ENCODE assay signal across 10 cellular contexts in the genomic region with DNA sequence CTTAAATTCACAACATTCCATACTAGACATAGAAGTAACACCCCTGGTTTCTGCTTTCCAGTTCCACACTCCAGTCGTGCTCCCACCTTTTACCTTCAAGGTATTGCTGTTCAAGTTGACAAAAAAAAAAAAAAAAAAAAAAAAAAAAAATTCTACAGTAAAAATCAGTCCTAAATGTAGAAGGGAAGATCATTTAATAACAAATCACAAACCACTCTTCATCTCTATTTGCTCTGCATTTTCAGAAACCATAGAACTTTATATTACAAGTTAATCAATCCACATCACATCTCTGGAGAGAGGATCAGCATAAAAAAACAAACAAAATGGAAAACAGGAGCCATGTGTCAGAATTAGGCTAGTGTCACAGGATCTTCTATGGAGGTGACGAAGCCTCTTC.
DNase-seq lines count a peak whose midpoint lies in the region; ATAC-seq, FAIRE-seq and TF ChIP-seq lines count a peak whose summit lies in the region.
"Had no signal": no experiment of that assay in that cellular context is flagged by ENCODE, and none has a peak within 500 bp of the region (broad histone marks: within the 10 kb centered on the region; RNA-seq: fewer than 3 reads in every experiment).

No MANE protein-coding gene starts in this region.

- 28 to 37% (median 29%) methylated on average over 2 of the region's 2 CpGs for WGBS in ovary, 3 donors

- intact Hi-C loops in Calu3 (cut with micrococcal nuclease; ENCODE audit: unreplicated experiment): loop anchor here (1.0 to 5.0 kb wide), 2 partner anchors 44 to 67 kb away; no protein-coding TSS in a partner anchor
- intact Hi-C loops in ovary (cut with DNase I): no loop called here

- ATAC-seq in HG03432 (IDR thresholded peaks at IDR 0.05; ENCODE audit: unreplicated experiment) (no peak), HG03469 (IDR thresholded peaks at IDR 0.05; ENCODE audit: unreplicated experiment) (no peak)

- DNase-seq in Calu3: no peak
- DNase-seq in SJCRH30: no peak
- DNase-seq in ovary: no peak
- DNase-seq in NCI-H446 treated with DMSO at 0.1 percent for 48 hours (lab: John Stamatoyannopoulos, UW): no peak
- no peak for DNase-seq in RWPE1 (ENCODE audit: low spot score)
- DNase-seq: NCI-H748 treated with DMSO at 0.1 percent for 48 hours had no signal

- H3K27me3 ChIP-seq in SJCRH30 (no peaks in the 10 kb centered on the region), ovary (no peaks in the 10 kb centered on the region)
- H3K27me3 ChIP-seq: esophagus muscularis mucosa had no signal

- peak; percentile 15 for FAIRE-seq in endometrium (lab: Jason Lieb, UNC)

- TF ChIP-seq CTCF in Calu3 (IDR thresholded peaks at IDR 0.05; ENCODE audit: unreplicated experiment) (no peak), ovary (IDR thresholded peaks at IDR 0.05) (no peak), RWPE1 (conservative IDR thresholded peaks at IDR 0.05; ENCODE audit: low read depth) (no peak)

- H3K9me3 ChIP-seq in SJCRH30 (replicated peaks) (no peaks in the 10 kb centered on the region), ovary (no peaks in the 10 kb centered on the region)
- H3K9me3 ChIP-seq: esophagus muscularis mucosa had no signal

- H3K4me1 ChIP-seq in SJCRH30: peaks cover 4% of the 10 kb centered on the region; the same call in 1 of the 2 replicates
- peaks cover 18% of the 10 kb centered on the region for H3K4me1 ChIP-seq in ovary (ENCODE audit: insufficient read depth)

- H3K27ac ChIP-seq in SJCRH30 (no peak overlapping the region), ovary (peak overlapping the region in 1 of 2 donors; percentile 85), RWPE1 (no peak overlapping the region)

- H3K4me1 Mint-ChIP-seq in Calu3 (ENCODE audit: low read depth, unreplicated experiment): peaks cover 45% of the 10 kb centered on the region

- H3K4me3 Mint-ChIP-seq in Calu3 (ENCODE audit: low read depth, unreplicated experiment): peak overlapping the region; percentile 90

- no peak for TF ChIP-seq EP300 in ovary (IDR thresholded peaks at IDR 0.05)

- POLR2A ChIA-PET in RWPE1 (lab: Yijun Ruan, JAX; ENCODE audit: low non-redundant PET): no interaction called here

- TF ChIP-seq POLR2A in ovary (IDR thresholded peaks at IDR 0.05): no peak

- H3K9me3 Mint-ChIP-seq in Calu3 (ENCODE audit: low read depth, unreplicated experiment): peaks cover 2% of the 10 kb centered on the region

- H3K36me3 Mint-ChIP-seq in Calu3 (ENCODE audit: insufficient read depth, unreplicated experiment): peaks cover 65% of the 10 kb centered on the region

- no peaks in the 10 kb centered on the region for H3K27me3 Mint-ChIP-seq in Calu3 (ENCODE audit: unreplicated experiment)

- no TSS peak for BruUV-seq in Calu3 (replicated peaks; lab: Mats Ljungman, UMichigan)

- H3K36me3 ChIP-seq in SJCRH30 (no peaks in the 10 kb centered on the region), ovary (no peaks in the 10 kb centered on the region)

- H3K4me3 ChIP-seq in SJCRH30 (peak overlapping the region; percentile 54), ovary (peak overlapping the region; percentile 51)

- CTCF ChIA-PET in Calu3 (lab: Charles Lee) (interaction anchor here (0.8 to 1.8 kb wide), 5 partner anchors 8 to 67 kb away, joined by 3 to 5 read pairs (median 4); no protein-coding TSS in a partner anchor), RWPE1 (lab: Yijun Ruan, JAX) (interaction anchor here (0.6 to 1.1 kb wide), 3 partner anchors 13 to 271 kb away, joined by 3 to 4 read pairs (median 3); no protein-coding TSS in a partner anchor)

- peak overlapping the region; percentile 97 for H3K27ac Mint-ChIP-seq in Calu3 (ENCODE audit: unreplicated experiment)
